32 cellular contexts compared by ENCODE assay signal in the genomic region with DNA sequence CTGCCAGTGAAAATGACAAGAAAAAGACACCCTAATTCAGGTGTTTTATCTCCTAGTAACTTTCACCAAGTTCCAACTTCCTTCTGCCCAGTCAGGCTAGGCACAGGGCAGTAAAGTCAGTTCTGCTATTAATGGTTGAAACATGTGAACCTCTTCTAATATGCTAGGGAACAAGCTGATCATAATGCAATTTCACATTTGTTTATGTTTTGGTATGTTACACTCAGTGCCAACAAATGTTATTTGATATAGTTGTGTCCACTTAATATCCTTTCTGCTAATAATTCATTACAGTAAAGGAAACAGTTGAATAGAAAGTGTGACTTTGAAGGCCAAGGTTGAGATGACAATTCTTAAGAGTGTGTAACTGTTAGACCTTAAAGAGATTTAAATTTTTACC.
"Had no signal": no experiment of that assay in that cellular context is flagged by ENCODE, and none has a peak within 500 bp of the region (broad histone marks: within the 10 kb centered on the region; RNA-seq: fewer than 3 reads in every experiment).

No MANE protein-coding gene starts in this region.

- ATAC-seq: activated CD8-positive, alpha-beta T cell treated with anti-CD3 and anti-CD28 coated beads, Interleukin-2, amount 10 ng/mL, durations not matched to agents 7 days and 5 days; activated naive CD4-positive, alpha-beta T cell treated with anti-CD3 and anti-CD28 coated beads, Interleukin-2, amount 50 U/mL, for 72 hours; activated T-cell treated with anti-CD3 and anti-CD28 coated beads, Interleukin-2, amount 50 U/mL, for 4 hours; activated T-cell treated with anti-CD3 and anti-CD28 coated beads, Interleukin-2, amount 50 U/mL, for 72 hours; activated T-helper 17 cell treated with anti-CD3 and anti-CD28 coated beads, Interleukin-2, amount 50 U/mL, for 72 hours; body of pancreas had no signal

- H3K9me3 ChIP-seq: adrenal gland, body of pancreas had no signal

- DNase-seq: activated B cell treated with CpG ODN at 0.5 μM for 24 hours; activated CD4-positive, alpha-beta memory T cell treated with anti-CD3 and anti-CD28 coated beads, Interleukin-2, amount 10 ng/mL, durations not matched to agents 7 days and 5 days; activated CD4-positive, alpha-beta T cell treated with anti-CD3 and anti-CD28 coated beads for 4 hours; activated CD4-positive, alpha-beta T cell treated with anti-CD3 and anti-CD28 coated beads, Interleukin-2, amount 10 ng/mL, durations not matched to agents 24 days and 14 days; activated CD4-positive, alpha-beta T cell treated with anti-CD3 and anti-CD28 coated beads, Interleukin-2, amount 50 U/mL, for 1 hour; activated CD4-positive, alpha-beta T cell treated with anti-CD3 and anti-CD28 coated beads, Interleukin-2, amount 50 U/mL, for 4 hours; activated CD4-positive, CD25-positive, alpha-beta regulatory T cell treated with anti-CD3 and anti-CD28 coated beads, Interleukin-2, amount 50 U/mL, for 72 hours; activated CD8-positive, alpha-beta memory T cell treated with anti-CD3 and anti-CD28 coated beads, Interleukin-2, amount 50 U/mL, for 4 hours; activated CD8-positive, alpha-beta T cell treated with anti-CD3 and anti-CD28 coated beads, Interleukin-2, amount 10 ng/mL, durations not matched to agents 7 days and 5 days; activated effector memory CD4-positive, alpha-beta T cell treated with anti-CD3 and anti-CD28 coated beads, Interleukin-2, amount 50 U/mL, for 16 hours; activated gamma-delta T cell treated with Interleukin-2 at 50 U/mL for 16 hours; activated naive CD4-positive, alpha-beta T cell; activated naive CD4-positive, alpha-beta T cell treated with anti-CD3 and anti-CD28 coated beads for 36 hours; activated naive CD4-positive, alpha-beta T cell treated with anti-CD3 and anti-CD28 coated beads, Interleukin-2, amount 50 U/mL, for 16 hours; activated naive CD8-positive, alpha-beta T cell treated with anti-CD3 and anti-CD28 coated beads for 36 hours; activated T-cell treated with anti-CD3 and anti-CD28 coated beads for 4 hours; activated T-cell treated with anti-CD3 and anti-CD28 coated beads, Interleukin-2, amount 50 U/mL, for 1 hour; activated T-cell treated with anti-CD3 and anti-CD28 coated beads, Interleukin-2, amount 50 U/mL, for 4 hours; activated T-cell treated with anti-CD3 and anti-CD28 coated beads, Interleukin-2, amount 50 U/mL, for 72 hours; adrenal gland; amniotic stem cell; aorta; body of pancreas; brain microvascular endothelial cell; central memory CD4-positive, alpha-beta T cell; T-helper 1 cell; T-helper 2 cell; T-helper 9 cell had no signal

- H3K27me3 ChIP-seq: adrenal gland, body of pancreas, brain microvascular endothelial cell, breast epithelium had no signal

- H3K36me3 ChIP-seq: adrenal gland, brain microvascular endothelial cell, breast epithelium had no signal

- H3K4me1 ChIP-seq: breast epithelium had no signal

- H3K27ac ChIP-seq: adrenal gland, body of pancreas, brain microvascular endothelial cell, breast epithelium, VCaP had no signal

- H3K4me3 ChIP-seq: adrenal gland, body of pancreas, breast epithelium had no signal
